ENCODE assay signal across 16 cellular contexts in genomic region chr18:61093967-61094366, GRCh38.
"Had no signal": no experiment of that assay in that cellular context is flagged by ENCODE, and none has a peak within 500 bp of the region (broad histone marks: within the 10 kb centered on the region; RNA-seq: fewer than 3 reads in every experiment).

No MANE protein-coding gene starts in this region.

- H3K79me2 ChIP-seq: parathyroid adenoma had no signal

- H2AFZ ChIP-seq: parathyroid adenoma had no signal

- H3K27me3 ChIP-seq: ascending aorta, neutrophil, tibial artery had no signal

- H3K4me1 ChIP-seq: ascending aorta, lower lobe of right lung, parathyroid adenoma, tibial artery had no signal

- H3K27ac ChIP-seq: ascending aorta, lower lobe of right lung, neutrophil, parathyroid adenoma, tibial artery had no signal

- DNase-seq: activated CD4-positive, alpha-beta T cell treated with anti-CD3 and anti-CD28 coated beads, Interleukin-2, amount 50 U/mL, for 4 hours; activated effector memory CD4-positive, alpha-beta T cell treated with anti-CD3 and anti-CD28 coated beads, Interleukin-2, amount 50 U/mL, for 16 hours; activated naive CD4-positive, alpha-beta T cell treated with anti-CD3 and anti-CD28 coated beads, Interleukin-2, amount 50 U/mL, for 16 hours; activated T-cell treated with anti-CD3 and anti-CD28 coated beads, Interleukin-2, amount 50 U/mL, for 72 hours; cortex of kidney; erythroblast; foreskin melanocyte; hypothalamus; lower lobe of right lung; natural killer cell; stimulated activated CD8-positive, alpha-beta memory T cell treated with anti-CD3 and anti-CD28 coated beads, Interleukin-4, amount 100 ng/mL, for 48 hours; stimulated activated naive CD4-positive, alpha-beta T cell treated with Interleukin-2 at 50 U/mL for 16 hours; tibial artery had no signal

- H3K4me3 ChIP-seq: ascending aorta, lower lobe of right lung, tibial artery had no signal

- H3K9me3 ChIP-seq: ascending aorta, lower lobe of right lung, neutrophil, tibial artery had no signal

- H3K36me3 ChIP-seq: ascending aorta, lower lobe of right lung, neutrophil, tibial artery had no signal
